ENCODE assay signal across 21 cellular contexts in genomic region chr7:36264917-36265292, GRCh38.
DNase-seq lines count a peak whose midpoint lies in the region; ATAC-seq and TF ChIP-seq lines count a peak whose summit lies in the region.
"Had no signal": no experiment of that assay in that cellular context is flagged by ENCODE, and none has a peak within 500 bp of the region (broad histone marks: within the 10 kb centered on the region; RNA-seq: fewer than 3 reads in every experiment).

No MANE protein-coding gene starts in this region.

- H3K36me3 ChIP-seq in heart left ventricle (no peaks in the 10 kb centered on the region), heart right ventricle (no peaks in the 10 kb centered on the region), spleen (no peaks in the 10 kb centered on the region), aorta (ENCODE audit: control insufficient read depth in 1 of 2, insufficient read depth in 2 of 2, low read length in 1 of 2) (no peaks in the 10 kb centered on the region)

- POLR2A ChIA-PET in RWPE1 (lab: Yijun Ruan, JAX; ENCODE audit: low non-redundant PET), result no interaction called here

- peaks cover 0 to 57% (median 32%) of the 10 kb centered on the region in 12 donors for H3K4me1 ChIP-seq in heart left ventricle
- peaks cover 0 to 61% (median 47%) of the 10 kb centered on the region in 9 donors for H3K4me1 ChIP-seq in heart right ventricle
- H3K4me1 ChIP-seq in spleen, result peaks cover 22 to 67% (median 49%) of the 10 kb centered on the region in 6 donors
- peaks cover 3 to 17% of the 10 kb centered on the region in 2 donors for H3K4me1 ChIP-seq in aorta (ENCODE audit: control insufficient read depth in 1 of 2, insufficient read depth in 2 of 2, low read length in 2 of 2)

- DNase-seq in heart left ventricle, result no peak
- DNase-seq in heart right ventricle, result no peak
- no peak for DNase-seq in mesothelial cell of epicardium (ENCODE audit: low spot score in 2 of 2, unreplicated experiment in 2 of 2)
- no peak for DNase-seq in spleen
- DNase-seq in aorta, result no peak
- DNase-seq in DMS79 (lab: John Stamatoyannopoulos, UW), result no peak
- DNase-seq in RWPE1 (ENCODE audit: low spot score), result no peak
- DNase-seq: activated B cell treated with CpG ODN at 0.5 μM for 24 hours; activated CD4-positive, alpha-beta T cell treated with anti-CD3 and anti-CD28 coated beads, Interleukin-2, amount 50 U/mL, for 4 hours; activated CD8-positive, alpha-beta memory T cell treated with anti-CD3 and anti-CD28 coated beads, Interleukin-2, amount 50 U/mL, for 48 hours; activated effector memory CD4-positive, alpha-beta T cell treated with anti-CD3 and anti-CD28 coated beads, Interleukin-2, amount 50 U/mL, for 16 hours; COR-L47; NCI-H1694; NCI-H2227 treated with DMSO at 0.1 percent for 48 hours; stimulated activated CD4-positive, alpha-beta T cell treated with anti-CD3 and anti-CD28 coated beads, Interleukin-4, amount 100 ng/mL, for 24 hours; stimulated activated naive CD8-positive, alpha-beta T cell treated with anti-CD3 and anti-CD28 coated beads, Interleukin-15, Interleukin-2, amounts not matched to agents 100 U/mL and 50 U/mL, for 24 hours; T-helper 9 cell had no signal

- TF ChIP-seq POLR2A in heart left ventricle (IDR thresholded peaks at IDR 0.05) (no peak), spleen (IDR thresholded peaks at IDR 0.05) (no peak)

- intact Hi-C loops in heart left ventricle (cut with DNase I) (loop anchor here in 1 of 10 donors (5.0 kb wide), 1 partner anchor 38 kb away; no protein-coding TSS in a partner anchor), heart right ventricle (cut with DNase I) (loop anchor here in 1 of 10 donors (5.0 kb wide), 1 partner anchor 43 kb away; no protein-coding TSS in a partner anchor), spleen (cut with DNase I; ENCODE audit: low total_unique reads) (no loop called here), aorta (cut with DNase I) (no loop called here)

- H3K27ac ChIP-seq in heart left ventricle, result peak overlapping the region in 7 of 12 donors; percentile 1 to 87 (median 10)
- H3K27ac ChIP-seq in heart right ventricle, result peak overlapping the region in 3 of 10 donors; percentile 44 to 88 (median 63)
- peak overlapping the region in 7 of 8 donors; percentile 58 to 91 (median 82) for H3K27ac ChIP-seq in spleen
- peak overlapping the region; percentile 41 to 89 for H3K27ac ChIP-seq in aorta (ENCODE audit: low read depth in 1 of 2, low read length in 2 of 2)
- no peak overlapping the region for H3K27ac ChIP-seq in RWPE1
- H3K27ac ChIP-seq: 22Rv1 had no signal

- peaks cover 53% of the 10 kb centered on the region for H3K4me1 Mint-ChIP-seq in mesothelial cell of epicardium

- H3K36me3 Mint-ChIP-seq in mesothelial cell of epicardium, result peaks cover 10% of the 10 kb centered on the region

- H3K4me3 Mint-ChIP-seq in mesothelial cell of epicardium, result no peak overlapping the region
- H3K4me3 Mint-ChIP-seq: brain, neural crest cell had no signal

- H3K4me3 ChIP-seq in heart left ventricle (no peak overlapping the region), heart right ventricle (no peak overlapping the region), spleen (peak overlapping the region in 1 of 8 donors; percentile 32), aorta (ENCODE audit: low read length in 2 of 2) (no peak overlapping the region)

- ATAC-seq in heart left ventricle (no peak), heart right ventricle (no peak), aorta (ENCODE audit: low FRiP score) (no peak), GM18868 (IDR thresholded peaks at IDR 0.05; ENCODE audit: unreplicated experiment) (no peak)
- ATAC-seq: stimulated activated naive CD8-positive, alpha-beta T cell treated with anti-CD3 and anti-CD28 coated beads, Interleukin-15, Interleukin-2, amounts not matched to agents 100 U/mL and 50 U/mL, for 24 hours had no signal

- TF ChIP-seq CTCF in heart left ventricle (IDR thresholded peaks at IDR 0.05) (no peak), heart right ventricle (IDR thresholded peaks at IDR 0.05) (no peak), mesothelial cell of epicardium (IDR thresholded peaks at IDR 0.05; ENCODE audit: unreplicated experiment) (no peak), spleen (IDR thresholded peaks at IDR 0.05 in 8 of 11, conservative IDR thresholded peaks at IDR 0.05 in 3 of 11) (no peak), RWPE1 (conservative IDR thresholded peaks at IDR 0.05; ENCODE audit: low read depth) (no peak)

- H3K27ac Mint-ChIP-seq in mesothelial cell of epicardium, result peak overlapping the region; percentile 83
- H3K27ac Mint-ChIP-seq: activated B cell treated with CpG ODN at 0.5 μM for 24 hours had no signal

- no peaks in the 10 kb centered on the region for H3K27me3 ChIP-seq in heart left ventricle
- H3K27me3 ChIP-seq in heart right ventricle, result no peaks in the 10 kb centered on the region
- H3K27me3 ChIP-seq in spleen (replicated peaks in 1 of 7), result no peaks in the 10 kb centered on the region
- H3K27me3 ChIP-seq in aorta (ENCODE audit: control insufficient read depth in 1 of 2, insufficient read depth in 2 of 2, low read length in 1 of 2), result no peaks in the 10 kb centered on the region

- no peaks in the 10 kb centered on the region for H3K27me3 Mint-ChIP-seq in mesothelial cell of epicardium (ENCODE audit: low read depth)
- H3K27me3 Mint-ChIP-seq: brain had no signal

- no peaks in the 10 kb centered on the region for H3K9me3 ChIP-seq in heart left ventricle
- no peaks in the 10 kb centered on the region for H3K9me3 ChIP-seq in heart right ventricle
- H3K9me3 ChIP-seq in spleen, result no peaks in the 10 kb centered on the region
- H3K9me3 ChIP-seq in aorta (ENCODE audit: control insufficient read depth, low read length), result no peaks in the 10 kb centered on the region

- CTCF ChIA-PET in RWPE1 (lab: Yijun Ruan, JAX), result no interaction called here

- WGBS in heart left ventricle, 4 donors, result 86 to 95% (median 94%) methylated on average over 5 of the region's 5 CpGs
- 92 to 94% methylated on average over 5 of the region's 5 CpGs for WGBS in heart right ventricle, 2 donors
- WGBS in spleen, 5 donors, result 77 to 94% (median 82%) methylated on average over 5 of the region's 5 CpGs
- 6 to 11% methylated on average over 5 of the region's 5 CpGs for WGBS in aorta, 2 donors

- peaks cover 9% of the 10 kb centered on the region for H3K9me3 Mint-ChIP-seq in mesothelial cell of epicardium
- H3K9me3 Mint-ChIP-seq: activated B cell treated with CpG ODN at 0.5 μM for 24 hours, neural crest cell had no signal
